In genomic region chr3:57179580-57180410, GRCh38 we compare ENCODE assay signal across 8 cellular contexts. TPM values are rescaled to one million over a fixed set of nuclear protein-coding genes. Genes with fewer than 3 reads are reported as not detected.
DNase-seq lines count a peak whose midpoint lies in the region; ATAC-seq, FAIRE-seq and TF ChIP-seq lines count a peak whose summit lies in the region.

No MANE protein-coding gene starts in this region.

- no peaks in the 10 kb centered on the region for H3K79me2 ChIP-seq in H1 (ENCODE audit: control insufficient read depth in 1 of 2, insufficient read depth in 2 of 2, low read length in 2 of 2)

- H2BK15ac ChIP-seq in H1 (ENCODE audit: low read length), result no peak overlapping the region

- intact Hi-C loops in Right ventricle myocardium inferior (cut with DNase I), result no loop called here

- H4K5ac ChIP-seq in H1 (ENCODE audit: insufficient read length, low read depth, low read length), result no peak overlapping the region

- no peak overlapping the region for H4K91ac ChIP-seq in H1 (replicated peaks; ENCODE audit: insufficient read length, low read length)

- H3K9ac ChIP-seq in H1 (replicated peaks in 1 of 4; ENCODE audit: extremely low read depth in 1 of 4, low read depth in 3 of 4, low read length in 3 of 4), result no peak overlapping the region

- no peak overlapping the region; the same call in 1 of the 2 replicates for H2BK5ac ChIP-seq in H1 (ENCODE audit: low read depth, low read length)

- H3K27me3 ChIP-seq in cardiac muscle cell, result no peaks in the 10 kb centered on the region
- H3K27me3 ChIP-seq in H1 (replicated peaks in 1 of 4; ENCODE audit: control insufficient read depth in 3 of 4, extremely low read depth in 1 of 4, insufficient read depth in 3 of 4, low read length in 3 of 4), result no peaks in the 10 kb centered on the region
- peaks cover 0 to 2% of the 10 kb centered on the region in 2 donors for H3K27me3 ChIP-seq in small intestine (ENCODE audit: control insufficient read depth in 2 of 2, insufficient read depth in 2 of 2, low read length in 2 of 2)

- no peak overlapping the region for H3K18ac ChIP-seq in H1 (ENCODE audit: extremely low read depth, low read length)

- H2BK20ac ChIP-seq in H1 (ENCODE audit: low read length), result no peak overlapping the region

- CTCF ChIA-PET in H1 (lab: Charles Lee; ENCODE audit: partially characterized antibody), result interaction anchor here (0.7 to 3.4 kb wide), 33 partner anchors 10 to 315 kb away, joined by 3 to 45 read pairs (median 4); partner anchors contain the start of genes APPL1 and HESX1

- no peak overlapping the region for H2AK5ac ChIP-seq in H1 (ENCODE audit: low read depth, low read length)

- no peaks in the 10 kb centered on the region for H3K9me3 ChIP-seq in cardiac muscle cell (ENCODE audit: low read depth)
- no peaks in the 10 kb centered on the region for H3K9me3 ChIP-seq in H1 (ENCODE audit: insufficient read depth in 2 of 2, low read depth in 1 of 2, low read length in 1 of 2)
- H3K9me3 ChIP-seq in small intestine (ENCODE audit: control insufficient read depth, low read depth), result no peaks in the 10 kb centered on the region

- no peak for TF ChIP-seq EP300 in H1 (IDR thresholded peaks at IDR 0.05; ENCODE audit: borderline replicate concordance in 1 of 2, low read depth in 2 of 2, low read length in 2 of 2)

- no peak overlapping the region for H3K56ac ChIP-seq in H1 (replicated peaks; ENCODE audit: insufficient read length, low read depth, low read length)

- H4K20me1 ChIP-seq in H1 (replicated peaks in 1 of 2; ENCODE audit: control insufficient read depth in 1 of 2, insufficient read depth in 2 of 2, low read length in 2 of 2), result no peaks in the 10 kb centered on the region

- H3K4me3 ChIP-seq in cardiac muscle cell, result no peak overlapping the region
- H3K4me3 ChIP-seq in H1 (ENCODE audit: extremely low read depth in 1 of 4, insufficient read depth in 2 of 4, low read depth in 3 of 4, low read length in 4 of 4), result no peak overlapping the region
- H3K4me3 ChIP-seq in small intestine (ENCODE audit: low read depth in 1 of 2, low read length in 2 of 2), result no peak overlapping the region

- H3K23ac ChIP-seq in H1 (ENCODE audit: insufficient read length), result no peak overlapping the region

- 0 out of 2 replicates have a peak overlapping the region, but pooled peaks have one; percentile 29 for H2BK12ac ChIP-seq in H1 (ENCODE audit: low read depth, low read length)

- WGBS in H1 (ENCODE audit: extremely low coverage in 1 of 2, insufficient coverage in 1 of 2, insufficient read length in 1 of 2, insufficient replicate concordance in 2 of 2, low coverage in 1 of 2, low lambda C conversion rate in 2 of 2, missing lambda C conversion rate in 1 of 2), 2 experiments, result 60 to 83% methylated on average over 1 to 5 of the region's 5 CpGs
- 64 to 83% (median 76%) methylated on average over 5 of the region's 5 CpGs for WGBS in small intestine, 3 donors

- H3K27ac ChIP-seq in cardiac muscle cell, result no peak overlapping the region
- H3K27ac ChIP-seq in H1 (ENCODE audit: low read depth, low read length), result no peak overlapping the region
- H3K27ac ChIP-seq in small intestine (ENCODE audit: low read depth in 1 of 2, low read length in 1 of 2), result no peak overlapping the region

- H2BK120ac ChIP-seq in H1 (replicated peaks; ENCODE audit: low read depth, low read length), result no peak overlapping the region

- no peak for TF ChIP-seq POLR2A in H1 (IDR thresholded peaks at IDR 0.05; ENCODE audit: control extremely low read depth in 1 of 2, low read depth in 2 of 2, low read length in 2 of 2)

- no peaks in the 10 kb centered on the region for H3K36me3 ChIP-seq in cardiac muscle cell
- no peaks in the 10 kb centered on the region for H3K36me3 ChIP-seq in H1 (ENCODE audit: control insufficient read depth in 2 of 4, insufficient read depth in 4 of 4, low read length in 3 of 4)
- H3K36me3 ChIP-seq in small intestine (ENCODE audit: control insufficient read depth in 2 of 2, insufficient read depth in 2 of 2, low read length in 2 of 2), result no peaks in the 10 kb centered on the region

- H3K79me1 ChIP-seq in H1 (ENCODE audit: low read depth, low read length), result no peaks in the 10 kb centered on the region

- H4K8ac ChIP-seq in H1 (ENCODE audit: extremely low read depth, insufficient read depth, low read length), result no peak overlapping the region

- no peak overlapping the region for H3K14ac ChIP-seq in H1 (ENCODE audit: insufficient read length)

- FAIRE-seq in H1 (lab: Jason Lieb, UNC), result peak; percentile 70
- FAIRE-seq in small intestine (lab: Jason Lieb, UNC), result no peak

- H3K4me2 ChIP-seq in H1 (ENCODE audit: insufficient read depth in 1 of 2, low read depth in 2 of 2, low read length in 2 of 2), result no peak overlapping the region

- TF ChIP-seq CTCF in cardiac muscle cell (IDR thresholded peaks at IDR 0.05; ENCODE audit: low read depth, low read length) (peak; percentile 47), H1 (IDR thresholded peaks at IDR 0.05; ENCODE audit: control extremely low read depth in 1 of 3, insufficient read depth in 1 of 3, low read depth in 1 of 3, low read length in 3 of 3) (peak in 2 of 3 experiments; percentile 61 to 70; a peak in 3 of 4 replicates), omental fat pad (IDR thresholded peaks at IDR 0.05) (no peak)

- DNase-seq in cardiac muscle cell (ENCODE audit: low read depth in 1 of 2, low spot score in 1 of 2) (peak in 1 of 2 donors; percentile 46), Right ventricle myocardium inferior (ENCODE audit: missing footprints) (no peak), NOMO-1 treated with dmso at 0.1 percent for 144 hours (lab: John Stamatoyannopoulos, UW; ENCODE audit: unreplicated experiment) (peak; percentile 38), H1 (ENCODE audit: low read depth in 1 of 2, low spot score in 2 of 2) (no peak), small intestine (peak; percentile 13), omental fat pad (ENCODE audit: low spot score) (no peak)

- H3K4ac ChIP-seq in H1 (replicated peaks; ENCODE audit: insufficient read length, low read depth, low read length), result no peak overlapping the region

- POLR2A ChIA-PET in H1 (lab: Charles Lee; ENCODE audit: partially characterized antibody), result no interaction called here

- H3K23me2 ChIP-seq in H1 (ENCODE audit: low read depth, low read length), result no peaks in the 10 kb centered on the region

- peak; percentile 82 to 86 for TF ChIP-seq RAD21 in H1 (IDR thresholded peaks at IDR 0.05 in 1 of 2, conservative IDR thresholded peaks at IDR 0.05 in 1 of 2; ENCODE audit: low read depth in 2 of 2, low read length in 2 of 2)

- peaks cover 4% of the 10 kb centered on the region for H3K4me1 ChIP-seq in cardiac muscle cell (ENCODE audit: low read depth)
- no peaks in the 10 kb centered on the region for H3K4me1 ChIP-seq in H1 (replicated peaks in 1 of 4; ENCODE audit: control insufficient read depth in 3 of 4, insufficient read depth in 4 of 4, low read length in 3 of 4)
- H3K4me1 ChIP-seq in small intestine (ENCODE audit: control insufficient read depth in 2 of 2, insufficient read depth in 1 of 2, low read depth in 1 of 2, low read length in 1 of 2), result no peaks in the 10 kb centered on the region

- no peak for ATAC-seq in Right ventricle myocardium inferior
- ATAC-seq in GM18858 (IDR thresholded peaks at IDR 0.05; ENCODE audit: unreplicated experiment), result no peak
- ATAC-seq in HG03521 (IDR thresholded peaks at IDR 0.05; ENCODE audit: unreplicated experiment), result no peak
- no peak for ATAC-seq in omental fat pad (ENCODE audit: low FRiP score)

- H2AFZ ChIP-seq in H1 (ENCODE audit: low read length), result peak overlapping the region; percentile 86; the same call in 1 of the 2 replicates

RNA-seq across cellular contexts. Expression of gene IL17RD, which starts 14.6 kb away (rescaled TPM):
- total RNA-seq in cardiac muscle cell, result 23.1 and 110 TPM in 2 replicates
- 7.4 and 26.5 TPM in 2 replicates for polyA plus RNA-seq in cardiac muscle cell
- 6.7 TPM for total RNA-seq in Right ventricle myocardium inferior
- total RNA-seq in H1 (2021; fragmentation: NEBNext Ultra II Directional; extraction: Animal tissue kit (Norgen Biotek cat#: 25700)), result 41.3 and 48.9 TPM in 2 replicates
- 10.9 and 15.4 TPM in 2 replicates for polyA plus RNA-seq in H1 (2011; rRNA removed)
- 10.1 TPM for polyA plus RNA-seq in H1 (2011; cell fraction: cytosol; rRNA removed)
- polyA plus RNA-seq in H1 (2011; cell fraction: nucleus; rRNA removed), result 28.2 TPM
- 9.5 to 14.9 TPM (median 12.6 TPM) in 4 replicates for polyA plus RNA-seq in H1 (2012, experiment 1 of 2)
- 2.0 TPM for polyA plus RNA-seq in H1 (2012, experiment 2 of 2)
- polyA plus RNA-seq in H1 (2013, experiment 1 of 2), result 50.8 TPM
- 58.0 TPM for polyA plus RNA-seq in H1 (2013, experiment 2 of 2)
- 39.3 and 40.6 TPM in 2 replicates for polyA minus RNA-seq in H1 (2011; rRNA and poly(A)+ RNA removed)
- polyA minus RNA-seq in H1 (2011; cell fraction: cytosol; rRNA and poly(A)+ RNA removed), result 19.2 TPM
- polyA minus RNA-seq in H1 (2011; cell fraction: nucleus; rRNA and poly(A)+ RNA removed), result 33.9 TPM
- polyA plus RNA-seq in small intestine, result under 1 TPM in 1 of 3 donors, not detected in 2; 0.87 TPM
- 10 to 100 TPM in 1 of 4 donors, 1 to 10 TPM in 3; 4.9 to 13.2 (median 6.6) TPM for total RNA-seq in omental fat pad

RNA-seq across cellular contexts. Expression of gene HESX1, which starts 20.0 kb away (rescaled TPM):
- total RNA-seq in cardiac muscle cell (2.5 and 6.4 TPM in 2 replicates), Right ventricle myocardium inferior (not detected), omental fat pad (1 to 10 TPM in 1 of 4 donors, under 1 TPM in 1, not detected in 2; 0.82 to 1.9 TPM)
- polyA plus RNA-seq in cardiac muscle cell (7.0 and 12.2 TPM in 2 replicates), H1 (2011; rRNA removed) (5.5 and 7.1 TPM in 2 replicates), small intestine (1 to 10 TPM in 1 of 3 donors, not detected in 2; 1.3 TPM)
- total RNA-seq in H1 (2021; fragmentation: NEBNext Ultra II Directional; extraction: Animal tissue kit (Norgen Biotek cat#: 25700)), result 9.0 and 12.0 TPM in 2 replicates
- polyA plus RNA-seq in H1 (2011; cell fraction: cytosol; rRNA removed), result 7.9 TPM
- 3.4 TPM for polyA plus RNA-seq in H1 (2011; cell fraction: nucleus; rRNA removed)
- 5.3 to 12.9 TPM (median 5.7 TPM) in 4 replicates for polyA plus RNA-seq in H1 (2012, experiment 1 of 2)
- polyA plus RNA-seq in H1 (2012, experiment 2 of 2), result 2.7 TPM
- 7.4 TPM for polyA plus RNA-seq in H1 (2013, experiment 1 of 2)
- 7.3 TPM for polyA plus RNA-seq in H1 (2013, experiment 2 of 2)
- 3.6 and 3.9 TPM in 2 replicates for polyA minus RNA-seq in H1 (2011; rRNA and poly(A)+ RNA removed)
- polyA minus RNA-seq in H1 (2011; cell fraction: cytosol; rRNA and poly(A)+ RNA removed), result 3.0 TPM
- 4.4 TPM for polyA minus RNA-seq in H1 (2011; cell fraction: nucleus; rRNA and poly(A)+ RNA removed)

RNA-seq across cellular contexts. Expression of gene APPL1, which starts 47.7 kb away (rescaled TPM):
- total RNA-seq in cardiac muscle cell (24.9 and 29.1 TPM in 2 replicates), Right ventricle myocardium inferior (43.6 TPM), omental fat pad (10 to 100 TPM; 34.1 to 62.0 (median 50.0) TPM)
- polyA plus RNA-seq in cardiac muscle cell (46.0 and 66.5 TPM in 2 replicates), H1 (2011; rRNA removed) (5.9 and 9.4 TPM in 2 replicates), small intestine (10 to 100 TPM; 10.1 to 15.6 (median 10.8) TPM)
- total RNA-seq in H1 (2021; fragmentation: NEBNext Ultra II Directional; extraction: Animal tissue kit (Norgen Biotek cat#: 25700)), result 30.7 and 34.4 TPM in 2 replicates
- 9.1 TPM for polyA plus RNA-seq in H1 (2011; cell fraction: cytosol; rRNA removed)
- polyA plus RNA-seq in H1 (2011; cell fraction: nucleus; rRNA removed), result 13.0 TPM
- 9.3 to 22.5 TPM (median 12.6 TPM) in 4 replicates for polyA plus RNA-seq in H1 (2012, experiment 1 of 2)
- 0.76 TPM for polyA plus RNA-seq in H1 (2012, experiment 2 of 2)
- polyA plus RNA-seq in H1 (2013, experiment 1 of 2), result 25.9 TPM
- polyA plus RNA-seq in H1 (2013, experiment 2 of 2), result 28.4 TPM
- polyA minus RNA-seq in H1 (2011; rRNA and poly(A)+ RNA removed), result 36.2 and 40.6 TPM in 2 replicates
- 24.8 TPM for polyA minus RNA-seq in H1 (2011; cell fraction: cytosol; rRNA and poly(A)+ RNA removed)
- polyA minus RNA-seq in H1 (2011; cell fraction: nucleus; rRNA and poly(A)+ RNA removed), result 68.4 TPM

Comparison
In these comparisons a context has a peak if more than half of its experiments do, and no peak if none do; other contexts are left out.
1. DNase-seq: peak in NOMO-1 treated with dmso at 0.1 percent for 144 hours (single experiment) and small intestine (single experiment); none in Right ventricle myocardium inferior (single experiment), H1 (0 of 2) and omental fat pad (single experiment).
2. CTCF ChIP-seq: peak in cardiac muscle cell (single experiment) and H1 (2 of 3); none in omental fat pad (0 of 3).